In the genomic region with DNA sequence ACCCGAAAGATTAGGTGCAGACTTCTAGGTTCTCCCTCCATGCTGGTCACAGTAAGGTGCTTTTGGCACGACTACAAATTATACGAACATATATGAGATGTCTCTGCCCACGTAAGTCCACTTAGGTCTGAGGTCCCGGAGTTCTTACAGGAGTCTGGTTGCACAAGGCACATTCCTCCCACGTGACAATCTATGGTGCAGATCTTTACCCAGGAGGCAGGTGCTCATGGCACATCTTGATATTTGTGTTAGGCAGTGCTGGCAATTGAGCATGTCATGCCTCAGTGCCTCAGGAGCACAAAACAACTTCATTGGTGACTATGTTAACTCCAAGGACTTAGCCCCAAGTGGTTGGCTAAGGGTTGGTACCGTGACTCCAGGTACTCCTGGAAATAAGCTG, we compare ENCODE assay signal across 22 cellular contexts.
DNase-seq lines count a peak whose midpoint lies in the region; ATAC-seq and TF ChIP-seq lines count a peak whose summit lies in the region.
"Had no signal": no experiment of that assay in that cellular context is flagged by ENCODE, and none has a peak within 500 bp of the region (broad histone marks: within the 10 kb centered on the region; RNA-seq: fewer than 3 reads in every experiment).

No MANE protein-coding gene starts in this region.

- H3K27me3 Mint-ChIP-seq in activated T-cell treated with anti-CD3 and anti-CD28 coated beads, Interleukin-2, amount 50 U/mL, for 72 hours (ENCODE audit: low read depth) = no peaks in the 10 kb centered on the region
- H3K27me3 Mint-ChIP-seq in activated naive CD8-positive, alpha-beta T cell treated with anti-CD3 and anti-CD28 coated beads, Interleukin-2, amount 50 U/mL, for 24 hours = no peaks in the 10 kb centered on the region
- H3K27me3 Mint-ChIP-seq: CD4-positive, CD25-positive, alpha-beta regulatory T cell had no signal

- H3K27ac Mint-ChIP-seq in activated T-cell treated with anti-CD3 and anti-CD28 coated beads, Interleukin-2, amount 50 U/mL, for 72 hours = no peak overlapping the region
- H3K27ac Mint-ChIP-seq in activated naive CD8-positive, alpha-beta T cell treated with anti-CD3 and anti-CD28 coated beads, Interleukin-2, amount 50 U/mL, for 24 hours = no peak overlapping the region

- H3K27me3 ChIP-seq in osteoblast (ENCODE audit: insufficient read depth, low read length) = no peaks in the 10 kb centered on the region
- H3K27me3 ChIP-seq: BLaER1 had no signal

- no peaks in the 10 kb centered on the region for H4K20me1 ChIP-seq in osteoblast (ENCODE audit: insufficient read depth, low read length)
- H4K20me1 ChIP-seq: BLaER1 had no signal

- DNase-seq in DMS53 (lab: John Stamatoyannopoulos, UW) (peak; percentile 81), DMS79 treated with DMSO at 0.1 percent for 48 hours (lab: John Stamatoyannopoulos, UW) (peak; percentile 85), NCI-H510A treated with DMSO at 0.1 percent for 48 hours (lab: John Stamatoyannopoulos, UW) (peak; percentile 44), kidney tubule cell (ENCODE audit: low spot score) (peak; percentile 23), osteoblast (ENCODE audit: insufficient read length, low spot score, missing footprints) (no peak)
- no peak for DNase-seq in activated T-cell treated with anti-CD3 and anti-CD28 coated beads, Interleukin-2, amount 50 U/mL, for 72 hours
- no peak for DNase-seq in activated naive CD8-positive, alpha-beta T cell treated with anti-CD3 and anti-CD28 coated beads, Interleukin-2, amount 50 U/mL, for 24 hours
- DNase-seq: CD4-positive, CD25-positive, alpha-beta regulatory T cell; GF-D8; H7; MV-4-11; NCI-H1105; NCI-H1436 treated with DMSO at 0.1 percent for 48 hours; NCI-H187 treated with DMSO at 0.1 percent for 48 hours; NCI-H2227 treated with DMSO at 0.1 percent for 48 hours; NCI-H524; NCI-H774; SHP77 had no signal

- TF ChIP-seq CTCF in osteoblast (IDR thresholded peaks at IDR 0.05; ENCODE audit: extremely low read depth, low read depth, low read length) = no peak

- no peaks in the 10 kb centered on the region for H3K4me1 ChIP-seq in osteoblast (ENCODE audit: insufficient read depth, low read length)
- H3K4me1 ChIP-seq: BLaER1 had no signal

- H2AFZ ChIP-seq in osteoblast (ENCODE audit: low read length) = no peak overlapping the region

- H3K36me3 ChIP-seq in osteoblast (ENCODE audit: insufficient read depth, low read length) = no peaks in the 10 kb centered on the region
- H3K36me3 ChIP-seq: BLaER1 had no signal

- peaks cover 5 to 7% of the 10 kb centered on the region in 2 donors for H3K9me3 Mint-ChIP-seq in activated T-cell treated with anti-CD3 and anti-CD28 coated beads, Interleukin-2, amount 50 U/mL, for 72 hours
- peaks cover 17% of the 10 kb centered on the region for H3K9me3 Mint-ChIP-seq in activated naive CD8-positive, alpha-beta T cell treated with anti-CD3 and anti-CD28 coated beads, Interleukin-2, amount 50 U/mL, for 24 hours

- H3K4me3 ChIP-seq in osteoblast (ENCODE audit: insufficient read depth, low read length) = no peak overlapping the region
- H3K4me3 ChIP-seq: BLaER1 had no signal

- H3K4me3 Mint-ChIP-seq in activated T-cell treated with anti-CD3 and anti-CD28 coated beads, Interleukin-2, amount 50 U/mL, for 72 hours = no peak overlapping the region
- no peak overlapping the region for H3K4me3 Mint-ChIP-seq in activated naive CD8-positive, alpha-beta T cell treated with anti-CD3 and anti-CD28 coated beads, Interleukin-2, amount 50 U/mL, for 24 hours
- H3K4me3 Mint-ChIP-seq: CD4-positive, CD25-positive, alpha-beta regulatory T cell had no signal

- H3K79me2 ChIP-seq in osteoblast (ENCODE audit: insufficient read depth, low read length) = no peaks in the 10 kb centered on the region

- peaks cover 4% of the 10 kb centered on the region for H3K4me1 Mint-ChIP-seq in activated T-cell treated with anti-CD3 and anti-CD28 coated beads, Interleukin-2, amount 50 U/mL, for 72 hours (ENCODE audit: low read depth)
- H3K4me1 Mint-ChIP-seq in activated naive CD8-positive, alpha-beta T cell treated with anti-CD3 and anti-CD28 coated beads, Interleukin-2, amount 50 U/mL, for 24 hours = peaks cover 2% of the 10 kb centered on the region

- no peak for ATAC-seq in activated T-cell treated with anti-CD3 and anti-CD28 coated beads, Interleukin-2, amount 50 U/mL, for 72 hours (replicated peaks in 1 of 2)
- ATAC-seq in activated naive CD8-positive, alpha-beta T cell treated with anti-CD3 and anti-CD28 coated beads, Interleukin-2, amount 50 U/mL, for 24 hours = no peak
- no peak for ATAC-seq in GM21528 (IDR thresholded peaks at IDR 0.05; ENCODE audit: low FRiP score, unreplicated experiment)

- peaks cover 7 to 9% of the 10 kb centered on the region in 2 donors for H3K36me3 Mint-ChIP-seq in activated T-cell treated with anti-CD3 and anti-CD28 coated beads, Interleukin-2, amount 50 U/mL, for 72 hours (ENCODE audit: insufficient read depth in 2 of 2)
- H3K36me3 Mint-ChIP-seq in activated naive CD8-positive, alpha-beta T cell treated with anti-CD3 and anti-CD28 coated beads, Interleukin-2, amount 50 U/mL, for 24 hours (ENCODE audit: low read depth) = peaks cover 12% of the 10 kb centered on the region
- H3K36me3 Mint-ChIP-seq: CD4-positive, CD25-positive, alpha-beta regulatory T cell had no signal

- H3K4me2 ChIP-seq in osteoblast (ENCODE audit: insufficient read depth, low read length) = no peak overlapping the region
- H3K4me2 ChIP-seq: BLaER1 had no signal

- no peaks in the 10 kb centered on the region for H3K9me3 ChIP-seq in osteoblast (ENCODE audit: low read depth, low read length)

- H3K27ac ChIP-seq in osteoblast (ENCODE audit: low read depth, low read length) = no peak overlapping the region
- H3K27ac ChIP-seq: BLaER1, HL-60, RWPE1 had no signal

Comparison
In these comparisons a context has a peak if more than half of its experiments do, and no peak if none do; other contexts are left out.
1. DNase-seq: peak in DMS53 (single experiment), DMS79 treated with DMSO at 0.1 percent for 48 hours (single experiment), NCI-H510A treated with DMSO at 0.1 percent for 48 hours (single experiment) and kidney tubule cell (single experiment); none in activated T-cell treated with anti-CD3 and anti-CD28 coated beads, Interleukin-2, amount 50 U/mL, for 72 hours (0 of 2), activated naive CD8-positive, alpha-beta T cell treated with anti-CD3 and anti-CD28 coated beads, Interleukin-2, amount 50 U/mL, for 24 hours (single experiment) and osteoblast (single experiment).